15 cellular contexts compared by ENCODE assay signal in genomic region chr4:116724249-116724648, GRCh38.
DNase-seq lines count a peak whose midpoint lies in the region; ATAC-seq and TF ChIP-seq lines count a peak whose summit lies in the region.
"Had no signal": no experiment of that assay in that cellular context is flagged by ENCODE, and none has a peak within 500 bp of the region (broad histone marks: within the 10 kb centered on the region; RNA-seq: fewer than 3 reads in every experiment).

No MANE protein-coding gene starts in this region.

- peaks cover 2% of the 10 kb centered on the region for H3K4me1 Mint-ChIP-seq in activated T-helper 2 cell treated with anti-CD3 and anti-CD28 coated beads, Interferon-gamma antibody, Interleukin-2, Interleukin-4, amounts not matched to agents 10 μg/mL and 5 μg/mL and 100 μg/mL, durations not matched to agents 14 hours and 24 hours and 36 hours (ENCODE audit: low read depth)

- no peaks in the 10 kb centered on the region for H3K36me3 ChIP-seq in PC-3 (ENCODE audit: low read depth, low read length)
- H3K36me3 ChIP-seq: vagina had no signal

- no peaks in the 10 kb centered on the region for H3F3A ChIP-seq in PC-3 (ENCODE audit: low read length, unreplicated experiment)

- no peaks in the 10 kb centered on the region for H4K20me1 ChIP-seq in PC-3 (ENCODE audit: low read length)

- no peak overlapping the region for H2AFZ ChIP-seq in PC-3 (ENCODE audit: low read length)
- H2AFZ ChIP-seq: parathyroid adenoma had no signal

- H3K4me3 ChIP-seq in PC-3 (ENCODE audit: low read length) = no peak overlapping the region
- H3K4me3 ChIP-seq: vagina had no signal

- no TSS peak for BruUV-seq in PC-3 (replicated peaks; lab: Mats Ljungman, UMichigan)

- DNase-seq in activated effector memory CD4-positive, alpha-beta T cell treated with Interleukin-2 at 50 U/mL for 16 hours = no peak
- DNase-seq in NCI-H446 (lab: John Stamatoyannopoulos, UW) (no peak), PC-3 (no peak)
- DNase-seq in activated T-helper 2 cell treated with anti-CD3 and anti-CD28 coated beads, Interferon-gamma antibody, Interleukin-2, Interleukin-4, amounts not matched to agents 10 μg/mL and 5 μg/mL and 100 μg/mL, durations not matched to agents 14 hours and 24 hours and 36 hours (ENCODE audit: low spot score) = no peak
- DNase-seq: DND-41, mesenchymal stem cell, NCI-H1105, NCI-H526 treated with DMSO at 0.1 percent for 48 hours, SIG-M5 had no signal

- peaks cover 3% of the 10 kb centered on the region for H3K9me3 Mint-ChIP-seq in activated T-helper 2 cell treated with anti-CD3 and anti-CD28 coated beads, Interferon-gamma antibody, Interleukin-2, Interleukin-4, amounts not matched to agents 10 μg/mL and 5 μg/mL and 100 μg/mL, durations not matched to agents 14 hours and 24 hours and 36 hours

- no peaks in the 10 kb centered on the region for H3K9me3 ChIP-seq in PC-3 (ENCODE audit: low read length)
- H3K9me3 ChIP-seq: vagina had no signal

- H3K9me2 ChIP-seq in PC-3 (replicated peaks; ENCODE audit: low read length) = no peaks in the 10 kb centered on the region

- no peak overlapping the region for H3K27ac ChIP-seq in PC-3 (ENCODE audit: low read length)
- H3K27ac ChIP-seq: parathyroid adenoma, vagina had no signal

- no peaks in the 10 kb centered on the region for H3K79me2 ChIP-seq in PC-3 (ENCODE audit: low read length)
- H3K79me2 ChIP-seq: parathyroid adenoma had no signal

- POLR2A ChIA-PET in PC-3 (lab: Charles Lee; ENCODE audit: unreplicated experiment) = no interaction called here

- intact Hi-C loops in PC-3 (cut with micrococcal nuclease) = no loop called here
- intact Hi-C loops in activated T-helper 2 cell treated with anti-CD3 and anti-CD28 coated beads, Interferon-gamma antibody, Interleukin-2, Interleukin-4, amounts not matched to agents 10 μg/mL and 5 μg/mL and 100 μg/mL, durations not matched to agents 14 hours and 24 hours and 36 hours (cut with micrococcal nuclease) = no loop called here

- H3K4me2 ChIP-seq in PC-3 (ENCODE audit: low read length) = no peak overlapping the region

- H3K27me3 ChIP-seq in PC-3 (ENCODE audit: low read length) = no peaks in the 10 kb centered on the region
- H3K27me3 ChIP-seq: vagina had no signal

- ATAC-seq in GM18519 (IDR thresholded peaks at IDR 0.05; ENCODE audit: low FRiP score, unreplicated experiment) = peak; percentile 70
- ATAC-seq in GM21390 (IDR thresholded peaks at IDR 0.05; ENCODE audit: unreplicated experiment) = peak; percentile 99
- peak; percentile 74 for ATAC-seq in HG02938 (IDR thresholded peaks at IDR 0.05; ENCODE audit: unreplicated experiment)
- ATAC-seq in HG03469 (IDR thresholded peaks at IDR 0.05; ENCODE audit: unreplicated experiment) = peak; percentile 76
- ATAC-seq in PC-3 = no peak

- no peak for TF ChIP-seq CTCF in PC-3 (conservative IDR thresholded peaks at IDR 0.05; ENCODE audit: low read depth, low read length)

- no peak overlapping the region for H3K9ac ChIP-seq in PC-3 (ENCODE audit: low read length)
- H3K9ac ChIP-seq: parathyroid adenoma had no signal

- CTCF ChIA-PET in PC-3 (lab: Charles Lee) = no interaction called here

- H3K4me1 ChIP-seq in PC-3 (ENCODE audit: insufficient read depth, low read length) = no peaks in the 10 kb centered on the region
- H3K4me1 ChIP-seq: parathyroid adenoma, vagina had no signal

- no peaks in the 10 kb centered on the region for H3K36me3 Mint-ChIP-seq in activated T-helper 2 cell treated with anti-CD3 and anti-CD28 coated beads, Interferon-gamma antibody, Interleukin-2, Interleukin-4, amounts not matched to agents 10 μg/mL and 5 μg/mL and 100 μg/mL, durations not matched to agents 14 hours and 24 hours and 36 hours (ENCODE audit: low read depth)

- H3K27me3 Mint-ChIP-seq in activated T-helper 2 cell treated with anti-CD3 and anti-CD28 coated beads, Interferon-gamma antibody, Interleukin-2, Interleukin-4, amounts not matched to agents 10 μg/mL and 5 μg/mL and 100 μg/mL, durations not matched to agents 14 hours and 24 hours and 36 hours (ENCODE audit: low read depth) = no peaks in the 10 kb centered on the region

- H3K4me3 Mint-ChIP-seq in activated T-helper 2 cell treated with anti-CD3 and anti-CD28 coated beads, Interferon-gamma antibody, Interleukin-2, Interleukin-4, amounts not matched to agents 10 μg/mL and 5 μg/mL and 100 μg/mL, durations not matched to agents 14 hours and 24 hours and 36 hours (ENCODE audit: low read depth) = no peak overlapping the region

- H3K27ac Mint-ChIP-seq in activated T-helper 2 cell treated with anti-CD3 and anti-CD28 coated beads, Interferon-gamma antibody, Interleukin-2, Interleukin-4, amounts not matched to agents 10 μg/mL and 5 μg/mL and 100 μg/mL, durations not matched to agents 14 hours and 24 hours and 36 hours = no peak overlapping the region
